ENCODE assay signal across 2 cellular contexts in genomic region chr12:34595749-34596733, GRCh38.
TF ChIP-seq lines count a peak whose summit lies in the region.

No MANE protein-coding gene starts in this region.

TF ChIP-seq in liver, 16 proteins besides CTCF, POLR2A, EP300 and RAD21 (continued from another document):
- TF ChIP-seq NR2F2 (IDR thresholded peaks at IDR 0.05) = no peak
- TF ChIP-seq REST (IDR thresholded peaks at IDR 0.05) = no peak
- TF ChIP-seq YY1 (IDR thresholded peaks at IDR 0.05) = no peak
- TF ChIP-seq FOXA1 (IDR thresholded peaks at IDR 0.05) = no peak
- TF ChIP-seq MAX (IDR thresholded peaks at IDR 0.05) = no peak
- TF ChIP-seq RXRA (IDR thresholded peaks at IDR 0.05) = no peak
- TF ChIP-seq JUND (IDR thresholded peaks at IDR 0.05) = no peak
- TF ChIP-seq HNF4G (IDR thresholded peaks at IDR 0.05) = no peak

TF ChIP-seq in HepG2, 621 proteins besides CTCF, POLR2A, EP300 and RAD21 (continued from another document):
- TF ChIP-seq PATZ1 (CRISPR knock-in tag; IDR thresholded peaks at IDR 0.05) = no peak
- no peak for TF ChIP-seq ZEB1 (IDR thresholded peaks at IDR 0.05; ENCODE audit: insufficient replicate concordance, low read depth)
- no peak for TF ChIP-seq PTBP1 (IDR thresholded peaks at IDR 0.05; ENCODE audit: low read depth, low read length, poor library complexity, severe bottlenecking)
- TF ChIP-seq ZNF263 (CRISPR knock-in tag; IDR thresholded peaks at IDR 0.05) = no peak
- no peak for TF ChIP-seq ZZZ3 (CRISPR knock-in tag; IDR thresholded peaks at IDR 0.05; ENCODE audit: borderline replicate concordance)
- TF ChIP-seq ISL2 (CRISPR knock-in tag; IDR thresholded peaks at IDR 0.05) = no peak
- TF ChIP-seq SKIL (CRISPR knock-in tag; IDR thresholded peaks at IDR 0.05; ENCODE audit: borderline replicate concordance) = no peak
- no peak for TF ChIP-seq ZNF530 (CRISPR knock-in tag; IDR thresholded peaks at IDR 0.05; ENCODE audit: low read depth)
- no peak for TF ChIP-seq ZNF557 (CRISPR knock-in tag; IDR thresholded peaks at IDR 0.05)
- TF ChIP-seq TGIF2 (CRISPR knock-in tag; IDR thresholded peaks at IDR 0.05) = no peak
- no peak for TF ChIP-seq CREB3 (CRISPR knock-in tag; IDR thresholded peaks at IDR 0.05)
- TF ChIP-seq RCOR2 (CRISPR knock-in tag; IDR thresholded peaks at IDR 0.05) = no peak
- TF ChIP-seq, protein P1, sequence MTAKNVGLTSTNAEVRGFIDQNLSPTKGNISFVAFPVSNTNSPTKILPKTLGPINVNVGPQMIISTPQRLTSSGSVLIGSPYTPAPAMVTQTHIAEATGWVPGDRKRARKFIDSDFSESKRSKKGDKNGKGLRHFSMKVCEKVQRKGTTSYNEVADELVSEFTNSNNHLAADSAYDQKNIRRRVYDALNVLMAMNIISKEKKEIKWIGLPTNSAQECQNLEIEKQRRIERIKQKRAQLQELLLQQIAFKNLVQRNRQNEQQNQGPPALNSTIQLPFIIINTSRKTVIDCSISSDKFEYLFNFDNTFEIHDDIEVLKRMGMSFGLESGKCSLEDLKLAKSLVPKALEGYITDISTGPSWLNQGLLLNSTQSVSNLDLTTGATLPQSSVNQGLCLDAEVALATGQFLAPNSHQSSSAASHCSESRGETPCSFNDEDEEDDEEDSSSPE (CRISPR knock-in tag; IDR thresholded peaks at IDR 0.05) = no peak
- no peak for TF ChIP-seq ZNF136 (CRISPR knock-in tag; IDR thresholded peaks at IDR 0.05; ENCODE audit: low read depth)
- no peak for TF ChIP-seq KLF12 (CRISPR knock-in tag; IDR thresholded peaks at IDR 0.05; ENCODE audit: borderline replicate concordance)
TF ChIP-seq in HepG2: peak in this region for 0.
